1 cellular context compared by ENCODE assay signal in genomic region chr10:79285315-79286185, GRCh38.
TF ChIP-seq lines count a peak whose summit lies in the region.

No MANE protein-coding gene starts in this region.

TF ChIP-seq in GM23338, 12 proteins besides CTCF, POLR2A, EP300 and RAD21 (continued from another document):
- TF ChIP-seq ZNF114 (CRISPR knock-in tag; IDR thresholded peaks at IDR 0.05) = no peak
- no peak for TF ChIP-seq REST (IDR thresholded peaks at IDR 0.05; ENCODE audit: unreplicated experiment)
- no peak for TF ChIP-seq STAT1 (IDR thresholded peaks at IDR 0.05; ENCODE audit: unreplicated experiment)
- TF ChIP-seq EZH2 (IDR thresholded peaks at IDR 0.05; ENCODE audit: low read depth, unreplicated experiment) = no peak
